17 cellular contexts compared by ENCODE assay signal in the genomic region with DNA sequence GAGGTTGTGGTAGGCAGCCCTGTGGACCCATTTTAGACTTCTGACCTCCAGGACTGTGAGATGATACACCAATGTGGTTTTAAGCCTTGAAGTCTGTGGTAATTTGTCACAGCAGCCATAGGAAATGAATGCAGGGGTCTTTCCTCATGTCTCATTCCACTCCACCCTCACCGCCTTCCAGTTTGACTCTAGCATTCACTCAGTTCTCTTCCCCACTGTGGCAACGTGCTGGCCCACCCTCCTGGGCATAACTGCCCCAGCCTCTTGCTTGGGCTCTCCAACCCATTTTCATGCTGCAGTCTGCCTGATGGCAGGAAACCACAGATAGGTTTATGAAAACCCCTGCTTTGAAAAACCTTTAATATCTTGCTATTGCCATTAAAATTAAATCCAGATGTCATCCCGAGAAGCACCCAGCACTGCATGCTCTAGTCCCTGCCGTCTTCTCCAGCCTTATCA. TPM values are rescaled to one million over a fixed set of nuclear protein-coding genes. Genes with fewer than 3 reads are reported as not detected.
DNase-seq lines count a peak whose midpoint lies in the region; ATAC-seq and TF ChIP-seq lines count a peak whose summit lies in the region.
"Had no signal": no experiment of that assay in that cellular context is flagged by ENCODE, and none has a peak within 500 bp of the region (broad histone marks: within the 10 kb centered on the region; RNA-seq: fewer than 3 reads in every experiment).

No MANE protein-coding gene starts in this region.

- TF ChIP-seq CTCF in fibroblast of mammary gland (conservative IDR thresholded peaks at IDR 0.05; ENCODE audit: control insufficient read depth, insufficient read depth, low read depth, low read length), result no peak

- H3K4me3 ChIP-seq in fibroblast of mammary gland (ENCODE audit: control insufficient read depth, low read depth, low read length), result no peak overlapping the region
- H3K4me3 ChIP-seq: cardiac muscle cell, tibial nerve had no signal

- intact Hi-C loops in left cardiac atrium (cut with DNase I), result no loop called here

- peak; percentile 22 for DNase-seq in Daoy (ENCODE audit: low read depth)
- DNase-seq in fibroblast of mammary gland (ENCODE audit: low read depth), result peak; percentile 19
- DNase-seq in left cardiac atrium, result no peak
- DNase-seq in NCI-H524 (lab: John Stamatoyannopoulos, UW), result no peak
- DNase-seq in Kasumi-1 (lab: John Stamatoyannopoulos, UW), result no peak
- DNase-seq: activated naive CD8-positive, alpha-beta T cell treated with anti-CD3 and anti-CD28 coated beads, Interleukin-2, amount 10 ng/mL, durations not matched to agents 7 days and 5 days; DND-41; foreskin melanocyte; GOT3; mammary epithelial cell; NCI-H1694 treated with DMSO at 0.1 percent for 48 hours; NCI-H69; nephron progenitor cell had no signal

- peak; percentile 51 for ATAC-seq in GM18858 (IDR thresholded peaks at IDR 0.05; ENCODE audit: unreplicated experiment)
- peak; percentile 65 for ATAC-seq in HG03442 (IDR thresholded peaks at IDR 0.05; ENCODE audit: unreplicated experiment)
- ATAC-seq in left cardiac atrium, result no peak

RNA-seq across cellular contexts. Expression of a gene that starts 7.3 kb away (rescaled TPM):
- total RNA-seq in Daoy (2014; rRNA removed; shearing (Covaris generic)), result 21.8 and 29.6 TPM in 2 replicates
- 10 to 100 TPM; 15.6 to 16.1 TPM for total RNA-seq in left cardiac atrium

RNA-seq across cellular contexts. Expression of a gene that starts 9.2 kb away (rescaled TPM):
- total RNA-seq in Daoy (2014; rRNA removed; shearing (Covaris generic)), result 0.80 TPM in 1 of 2 replicates, not detected in the other
- 1 to 10 TPM in 1 of 2 donors, under 1 TPM in 1; 0.81 to 2.3 TPM for total RNA-seq in left cardiac atrium
- total RNA-seq: cardiac muscle cell, mammary epithelial cell had no signal

Comparison
In these comparisons a context has a peak if more than half of its experiments do, and no peak if none do; other contexts are left out.
1. DNase-seq: peak in Daoy (single experiment) and fibroblast of mammary gland (single experiment); none in left cardiac atrium (single experiment), NCI-H524 (0 of 2) and Kasumi-1 (0 of 2).
2. ATAC-seq: peak in GM18858 (single experiment) and HG03442 (single experiment); none in left cardiac atrium (0 of 2).